1 cellular context compared by ENCODE assay signal in the genomic region with DNA sequence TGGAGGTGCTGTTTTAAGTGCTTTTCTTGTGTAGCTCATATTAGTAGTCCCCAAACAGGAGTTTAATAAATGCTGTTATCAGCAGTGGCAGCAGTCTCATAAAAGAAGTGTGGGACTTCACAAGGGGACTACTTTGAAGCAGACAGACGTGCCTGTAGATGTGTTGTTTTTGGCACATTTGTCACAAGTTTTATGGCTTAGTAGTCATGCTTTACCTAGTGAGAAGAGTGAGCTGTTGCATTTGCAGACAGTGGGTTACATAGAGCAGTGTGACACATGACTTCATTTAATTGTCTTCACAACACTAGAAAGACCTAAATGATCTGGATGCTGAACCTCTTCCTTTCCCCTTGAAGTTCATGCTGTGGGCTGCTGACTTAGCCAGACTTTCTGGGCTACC.
TF ChIP-seq lines count a peak whose summit lies in the region.

No MANE protein-coding gene starts in this region.

TF ChIP-seq in HEK293, 187 proteins besides CTCF, POLR2A, EP300 and RAD21 (continued from another document):
- TF ChIP-seq SCRT2 (tag by site-specific recombination; IDR thresholded peaks at IDR 0.05) (peak; percentile 92), ZNF530 (tag by site-specific recombination; IDR thresholded peaks at IDR 0.05; ENCODE audit: low read depth) (no peak), ZNF24 (tag by site-specific recombination; IDR thresholded peaks at IDR 0.05) (0 out of 2 replicates have a peak, but pooled peaks have one; percentile 45), ZNF768 (tag by site-specific recombination; IDR thresholded peaks at IDR 0.05) (no peak), ZNF10 (tag by site-specific recombination; IDR thresholded peaks at IDR 0.05) (peak; percentile 77), ZNF843 (tag by site-specific recombination; IDR thresholded peaks at IDR 0.05) (peak; percentile 93), GLIS1 (tag by site-specific recombination; IDR thresholded peaks at IDR 0.05) (peak; percentile 16; the same call in 1 of the 2 replicates), IKZF3 (tag by site-specific recombination; IDR thresholded peaks at IDR 0.05) (peak; percentile 29; the same call in 1 of the 2 replicates), ZNF677 (tag by site-specific recombination; IDR thresholded peaks at IDR 0.05) (no peak)
- TF ChIP-seq, protein P1, sequence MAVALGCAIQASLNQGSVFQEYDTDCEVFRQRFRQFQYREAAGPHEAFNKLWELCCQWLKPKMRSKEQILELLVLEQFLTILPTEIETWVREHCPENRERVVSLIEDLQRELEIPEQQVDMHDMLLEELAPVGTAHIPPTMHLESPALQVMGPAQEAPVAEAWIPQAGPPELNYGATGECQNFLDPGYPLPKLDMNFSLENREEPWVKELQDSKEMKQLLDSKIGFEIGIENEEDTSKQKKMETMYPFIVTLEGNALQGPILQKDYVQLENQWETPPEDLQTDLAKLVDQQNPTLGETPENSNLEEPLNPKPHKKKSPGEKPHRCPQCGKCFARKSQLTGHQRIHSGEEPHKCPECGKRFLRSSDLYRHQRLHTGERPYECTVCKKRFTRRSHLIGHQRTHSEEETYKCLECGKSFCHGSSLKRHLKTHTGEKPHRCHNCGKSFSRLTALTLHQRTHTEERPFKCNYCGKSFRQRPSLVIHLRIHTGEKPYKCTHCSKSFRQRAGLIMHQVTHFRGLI (tag by site-specific recombination; IDR thresholded peaks at IDR 0.05): no peak
- TF ChIP-seq, protein P2, sequence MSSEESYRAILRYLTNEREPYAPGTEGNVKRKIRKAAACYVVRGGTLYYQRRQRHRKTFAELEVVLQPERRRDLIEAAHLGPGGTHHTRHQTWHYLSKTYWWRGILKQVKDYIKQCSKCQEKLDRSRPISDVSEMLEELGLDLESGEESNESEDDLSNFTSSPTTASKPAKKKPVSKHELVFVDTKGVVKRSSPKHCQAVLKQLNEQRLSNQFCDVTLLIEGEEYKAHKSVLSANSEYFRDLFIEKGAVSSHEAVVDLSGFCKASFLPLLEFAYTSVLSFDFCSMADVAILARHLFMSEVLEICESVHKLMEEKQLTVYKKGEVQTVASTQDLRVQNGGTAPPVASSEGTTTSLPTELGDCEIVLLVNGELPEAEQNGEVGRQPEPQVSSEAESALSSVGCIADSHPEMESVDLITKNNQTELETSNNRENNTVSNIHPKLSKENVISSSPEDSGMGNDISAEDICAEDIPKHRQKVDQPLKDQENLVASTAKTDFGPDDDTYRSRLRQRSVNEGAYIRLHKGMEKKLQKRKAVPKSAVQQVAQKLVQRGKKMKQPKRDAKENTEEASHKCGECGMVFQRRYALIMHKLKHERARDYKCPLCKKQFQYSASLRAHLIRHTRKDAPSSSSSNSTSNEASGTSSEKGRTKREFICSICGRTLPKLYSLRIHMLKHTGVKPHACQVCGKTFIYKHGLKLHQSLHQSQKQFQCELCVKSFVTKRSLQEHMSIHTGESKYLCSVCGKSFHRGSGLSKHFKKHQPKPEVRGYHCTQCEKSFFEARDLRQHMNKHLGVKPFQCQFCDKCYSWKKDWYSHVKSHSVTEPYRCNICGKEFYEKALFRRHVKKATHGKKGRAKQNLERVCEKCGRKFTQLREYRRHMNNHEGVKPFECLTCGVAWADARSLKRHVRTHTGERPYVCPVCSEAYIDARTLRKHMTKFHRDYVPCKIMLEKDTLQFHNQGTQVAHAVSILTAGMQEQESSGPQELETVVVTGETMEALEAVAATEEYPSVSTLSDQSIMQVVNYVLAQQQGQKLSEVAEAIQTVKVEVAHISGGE (tag by site-specific recombination; conservative IDR thresholded peaks at IDR 0.05; ENCODE audit: low read depth): peak; percentile 29; the same call in 1 of the 2 replicates
